Comparison of ENCODE assay signal across 11 cellular contexts in genomic region chr5:141889282-141889871, GRCh38. TPM values are rescaled to one million over a fixed set of nuclear protein-coding genes. Genes with fewer than 3 reads are reported as not detected.
A peak's percentile ranks its signal among the peaks of the same experiment; 100 is the strongest.
DNase-seq lines count a peak whose midpoint lies in the region; ATAC-seq and TF ChIP-seq lines count a peak whose summit lies in the region.
"Had no signal": no experiment of that assay in that cellular context is flagged by ENCODE, and none has a peak within 500 bp of the region (broad histone marks: within the 10 kb centered on the region; RNA-seq: fewer than 3 reads in every experiment).

No MANE protein-coding gene starts in this region.

- BruUV-seq in PC-3 (replicated peaks; lab: Mats Ljungman, UMichigan), result no TSS peak

- ATAC-seq in left cardiac atrium, result no peak
- ATAC-seq in PC-3, result peak; percentile 71
- ATAC-seq in HG03039 (IDR thresholded peaks at IDR 0.05; ENCODE audit: unreplicated experiment), result no peak

- H3K79me2 ChIP-seq in PC-3 (ENCODE audit: low read length), result no peaks in the 10 kb centered on the region

- H3K27ac ChIP-seq in left ventricle myocardium inferior (replicated peaks) (no peak overlapping the region), PC-3 (ENCODE audit: low read length) (no peak overlapping the region), uterus (no peak overlapping the region)

- H3K4me3 ChIP-seq in left ventricle myocardium inferior (no peak overlapping the region), PC-3 (ENCODE audit: low read length) (no peak overlapping the region), epithelial cell of esophagus (ENCODE audit: low read length) (no peak overlapping the region), uterus (no peak overlapping the region)

- intact Hi-C loops in left ventricle myocardium inferior (cut with micrococcal nuclease), result no loop called here
- intact Hi-C loops in left cardiac atrium (cut with DNase I), result loop anchor here in 1 of 2 donors (10.0 kb wide), 1 partner anchor 65 kb away; the partner anchor contains the start of gene PCDH12
- intact Hi-C loops in PC-3 (cut with micrococcal nuclease), result loop anchor here (1.0 kb wide), 1 partner anchor 71 kb away; no protein-coding TSS in a partner anchor
- intact Hi-C loops in uterus (cut with DNase I; ENCODE audit: low total_unique reads), result no loop called here

- H3K9me2 ChIP-seq in PC-3 (replicated peaks; ENCODE audit: low read length), result no peaks in the 10 kb centered on the region

- no peaks in the 10 kb centered on the region for H3K36me3 ChIP-seq in left ventricle myocardium inferior
- no peaks in the 10 kb centered on the region for H3K36me3 ChIP-seq in PC-3 (ENCODE audit: low read depth, low read length)
- H3K36me3 ChIP-seq in uterus, result no peaks in the 10 kb centered on the region

- H3K4me1 ChIP-seq in left ventricle myocardium inferior, result no peaks in the 10 kb centered on the region
- no peaks in the 10 kb centered on the region for H3K4me1 ChIP-seq in PC-3 (ENCODE audit: insufficient read depth, low read length)
- H3K4me1 ChIP-seq in uterus, result no peaks in the 10 kb centered on the region

- no peaks in the 10 kb centered on the region for H3K9me3 ChIP-seq in left ventricle myocardium inferior (replicated peaks)
- H3K9me3 ChIP-seq in PC-3 (ENCODE audit: low read length), result no peaks in the 10 kb centered on the region
- no peaks in the 10 kb centered on the region for H3K9me3 ChIP-seq in uterus

- H3K27me3 ChIP-seq in left ventricle myocardium inferior (ENCODE audit: low read depth) (peaks cover 16% of the 10 kb centered on the region), PC-3 (ENCODE audit: low read length) (no peaks in the 10 kb centered on the region), uterus (no peaks in the 10 kb centered on the region)

- H3F3A ChIP-seq in PC-3 (ENCODE audit: low read length, unreplicated experiment), result no peaks in the 10 kb centered on the region

- TF ChIP-seq POLR2A in uterus (IDR thresholded peaks at IDR 0.05), result no peak

- DNase-seq in left ventricle myocardium inferior (no peak), left cardiac atrium (no peak), PC-3 (peak; percentile 35), epithelial cell of esophagus (ENCODE audit: low read depth) (peak; percentile 42), uterus (no peak), GF-D8 (lab: John Stamatoyannopoulos, UW) (no peak), HPDE6-E6E7 (ENCODE audit: extremely low spot score) (no peak)
- DNase-seq: Calu3, NCI-H2171 had no signal

- no peaks in the 10 kb centered on the region for H4K20me1 ChIP-seq in PC-3 (ENCODE audit: low read length)

- TF ChIP-seq CTCF in left ventricle myocardium inferior (IDR thresholded peaks at IDR 0.05; ENCODE audit: borderline replicate concordance) (peak; percentile 50), PC-3 (conservative IDR thresholded peaks at IDR 0.05; ENCODE audit: low read depth, low read length) (peak; percentile 63), epithelial cell of esophagus (IDR thresholded peaks at IDR 0.05; ENCODE audit: insufficient read depth, low read depth, low read length, missing control alignments) (peak; percentile 63), uterus (IDR thresholded peaks at IDR 0.05) (peak in 3 of 4 experiments; percentile 19 to 27 (median 27))

- H3K9ac ChIP-seq in PC-3 (ENCODE audit: low read length), result no peak overlapping the region

- POLR2A ChIA-PET in PC-3 (lab: Charles Lee; ENCODE audit: unreplicated experiment), result interaction anchor here (0.6 to 0.7 kb wide), 2 partner anchors 39 to 169 kb away, joined by 5 to 7 read pairs; no protein-coding TSS in a partner anchor

- no peak overlapping the region for H3K4me2 ChIP-seq in PC-3 (ENCODE audit: low read length)

- CTCF ChIA-PET in PC-3 (lab: Charles Lee), result interaction anchor here (0.6 to 1.1 kb wide), 12 partner anchors 8 to 714 kb away, joined by 3 to 9 read pairs (median 6); no protein-coding TSS in a partner anchor

- peak overlapping the region; percentile 23 for H2AFZ ChIP-seq in PC-3 (ENCODE audit: low read length)

RNA-seq across cellular contexts. Expression of gene PCDH1, which starts 11.2 kb away (rescaled TPM):
- total RNA-seq in left ventricle myocardium inferior (16.1 TPM), left cardiac atrium (10 to 100 TPM; 20.7 to 36.0 TPM), PC-3 (2014; rRNA removed) (53.0 and 55.8 TPM in 2 replicates), uterus (10 to 100 TPM; 29.2 to 46.7 (median 31.5) TPM)
- total RNA-seq: T-helper 2 cell treated with Interferon-gamma antibody and Interleukin-4, amounts not matched to agents 100 ng/mL and 5 ng/mL, for 36 hours had no signal

RNA-seq across cellular contexts. Expression of gene DELE1, which starts 34.3 kb away (rescaled TPM):
- total RNA-seq in left ventricle myocardium inferior (125 TPM), left cardiac atrium (10 to 100 TPM; 79.9 to 85.5 TPM), PC-3 (2014; rRNA removed) (46.6 and 58.9 TPM in 2 replicates), uterus (100 to 1,000 TPM in 1 of 4 donors, 10 to 100 TPM in 3; 24.7 to 102 (median 45.8) TPM)

Comparison
In these comparisons a context has a peak if more than half of its experiments do, and no peak if none do; other contexts are left out.
1. DNase-seq: peak in PC-3 (single experiment) and epithelial cell of esophagus (single experiment); none in left ventricle myocardium inferior (single experiment), left cardiac atrium (single experiment), uterus (0 of 2), GF-D8 (single experiment) and HPDE6-E6E7 (single experiment).
2. Peak in every context shown above with its lines, with median percentiles within 50 percentile points of each other: CTCF ChIP-seq.